25 cellular contexts compared by ENCODE assay signal in genomic region chr2:202822411-202822810, GRCh38. TPM values are rescaled to one million over a fixed set of nuclear protein-coding genes. Genes with fewer than 3 reads are reported as not detected.
DNase-seq lines count a peak whose midpoint lies in the region; ATAC-seq and TF ChIP-seq lines count a peak whose summit lies in the region.
"Had no signal": no experiment of that assay in that cellular context is flagged by ENCODE, and none has a peak within 500 bp of the region (broad histone marks: within the 10 kb centered on the region; RNA-seq: fewer than 3 reads in every experiment).

No MANE protein-coding gene starts in this region.

- POLR2A ChIA-PET in HEK293 (lab: Yijun Ruan, JAX): no interaction called here

- no peak overlapping the region for H3K27ac ChIP-seq in HEK293 (ENCODE audit: extremely low read depth, low read depth, low read length)
- H3K27ac ChIP-seq: brain microvascular endothelial cell, heart left ventricle, thoracic aorta, uterus, WERI-Rb-1 had no signal

- DNase-seq in NCI-H1105 treated with DMSO at 0.1 percent for 48 hours (lab: John Stamatoyannopoulos, UW) (peak; percentile 52), NCI-H1105 (lab: John Stamatoyannopoulos, UW) (no peak), NCI-H69 (lab: John Stamatoyannopoulos, UW) (peak; percentile 14), iris pigment epithelial cell (ENCODE audit: low read depth) (peak; percentile 7), mucosa of descending colon (no peak), NCI-H128 (lab: John Stamatoyannopoulos, UW; ENCODE audit: unreplicated experiment) (no peak)
- DNase-seq: 8988T; activated CD4-positive, alpha-beta T cell treated with anti-CD3 and anti-CD28 coated beads, Interleukin-2, amount 10 ng/mL, durations not matched to agents 7 days and 5 days; activated naive CD4-positive, alpha-beta T cell; activated T-cell treated with anti-CD3 and anti-CD28 coated beads, Interleukin-2, amount 50 U/mL, for 48 hours; amniotic stem cell; brain microvascular endothelial cell; CD4-positive, CD25-positive, alpha-beta regulatory T cell; heart left ventricle; NCI-H187; SIG-M5; SW 1271; T-helper 9 cell; uterus; WERI-Rb-1 had no signal

- no peaks in the 10 kb centered on the region for H3K9me3 ChIP-seq in HEK293 (ENCODE audit: control insufficient read depth, insufficient read depth, low read depth, low read length)
- H3K9me3 ChIP-seq in mucosa of descending colon: no peaks in the 10 kb centered on the region
- H3K9me3 ChIP-seq: heart left ventricle, thoracic aorta, uterus had no signal

- TF ChIP-seq CTCF in HEK293 (tag by site-specific recombination; IDR thresholded peaks at IDR 0.05): no peak
- TF ChIP-seq CTCF in mucosa of descending colon (IDR thresholded peaks at IDR 0.05): no peak

- ATAC-seq in mucosa of descending colon (no peak), GM21360 (IDR thresholded peaks at IDR 0.05; ENCODE audit: unreplicated experiment) (no peak)
- ATAC-seq: heart left ventricle; natural killer cell treated with Interleukin-12 subunit alpha and Interleukin-12 subunit beta and Interleukin-15 and Interleukin-18, amount 100 ng/mL, for 72 hours; Panc1 had no signal

- intact Hi-C loops in mucosa of descending colon (cut with DNase I, micrococcal nuclease): no loop called here

- H3K4me1 ChIP-seq in HEK293 (ENCODE audit: control insufficient read depth, insufficient read depth, low read length) (peaks cover 7% of the 10 kb centered on the region), mucosa of descending colon (ENCODE audit: low read depth) (no peaks in the 10 kb centered on the region)
- H3K4me1 ChIP-seq: heart left ventricle, uterus had no signal

- H3K4me3 ChIP-seq in HEK293 (ENCODE audit: low read depth, low read length) (no peak overlapping the region), mucosa of descending colon (no peak overlapping the region)
- H3K4me3 ChIP-seq: heart left ventricle, thoracic aorta, uterus had no signal

- H3K36me3 ChIP-seq in HEK293 (ENCODE audit: control insufficient read depth in 2 of 2, insufficient read depth in 1 of 2, low read length in 2 of 2) (no peaks in the 10 kb centered on the region), mucosa of descending colon (ENCODE audit: low read depth) (no peaks in the 10 kb centered on the region)
- H3K36me3 ChIP-seq: brain microvascular endothelial cell, thoracic aorta, uterus, WERI-Rb-1 had no signal

- CTCF ChIA-PET in HEK293 (lab: Yijun Ruan, JAX): interaction anchor here (0.5 to 1.0 kb wide), 3 partner anchors 25 to 133 kb away, joined by 3 read pairs; no protein-coding TSS in a partner anchor

TF ChIP-seq in HEK293, 187 proteins besides CTCF, POLR2A, EP300 and RAD21 (continues in another document):
- TF ChIP-seq SP7 (tag by site-specific recombination; IDR thresholded peaks at IDR 0.05) (peak; percentile 97), ZNF654 (tag by site-specific recombination; IDR thresholded peaks at IDR 0.05; ENCODE audit: low read depth) (no peak), ZNF292 (tag by site-specific recombination; IDR thresholded peaks at IDR 0.05; ENCODE audit: borderline replicate concordance, low read depth) (no peak), ZNF449 (tag by site-specific recombination; IDR thresholded peaks at IDR 0.05) (peak; percentile 32; the same call in 1 of the 2 replicates), ZNF529 (tag by site-specific recombination; IDR thresholded peaks at IDR 0.05; ENCODE audit: insufficient replicate concordance) (no peak), SCRT1 (tag by site-specific recombination; IDR thresholded peaks at IDR 0.05; ENCODE audit: borderline replicate concordance) (peak; percentile 61; the same call in 1 of the 2 replicates), GLIS1 (tag by site-specific recombination; IDR thresholded peaks at IDR 0.05) (peak; percentile 79), ZNF366 (tag by site-specific recombination; conservative IDR thresholded peaks at IDR 0.05) (peak; percentile 76), ZBTB8A (tag by site-specific recombination; IDR thresholded peaks at IDR 0.05) (no peak), ZNF843 (tag by site-specific recombination; IDR thresholded peaks at IDR 0.05) (peak; percentile 92), ZNF629 (tag by site-specific recombination; IDR thresholded peaks at IDR 0.05) (peak; percentile 62), ZNF692 (tag by site-specific recombination; IDR thresholded peaks at IDR 0.05) (peak; percentile 25; the same call in 1 of the 2 replicates), PATZ1 (tag by site-specific recombination; IDR thresholded peaks at IDR 0.05) (peak; percentile 50; the same call in 1 of the 2 replicates), KLF1 (tag by site-specific recombination; IDR thresholded peaks at IDR 0.05) (0 out of 2 replicates have a peak, but pooled peaks have one; percentile 28), ZFP69B (tag by site-specific recombination; IDR thresholded peaks at IDR 0.05) (peak; percentile 54; the same call in 1 of the 2 replicates), ZNF175 (tag by site-specific recombination; IDR thresholded peaks at IDR 0.05) (no peak), ZNF394 (tag by site-specific recombination; IDR thresholded peaks at IDR 0.05; ENCODE audit: borderline replicate concordance) (0 out of 2 replicates have a peak, but pooled peaks have one; percentile 20)
- TF ChIP-seq, protein P1, sequence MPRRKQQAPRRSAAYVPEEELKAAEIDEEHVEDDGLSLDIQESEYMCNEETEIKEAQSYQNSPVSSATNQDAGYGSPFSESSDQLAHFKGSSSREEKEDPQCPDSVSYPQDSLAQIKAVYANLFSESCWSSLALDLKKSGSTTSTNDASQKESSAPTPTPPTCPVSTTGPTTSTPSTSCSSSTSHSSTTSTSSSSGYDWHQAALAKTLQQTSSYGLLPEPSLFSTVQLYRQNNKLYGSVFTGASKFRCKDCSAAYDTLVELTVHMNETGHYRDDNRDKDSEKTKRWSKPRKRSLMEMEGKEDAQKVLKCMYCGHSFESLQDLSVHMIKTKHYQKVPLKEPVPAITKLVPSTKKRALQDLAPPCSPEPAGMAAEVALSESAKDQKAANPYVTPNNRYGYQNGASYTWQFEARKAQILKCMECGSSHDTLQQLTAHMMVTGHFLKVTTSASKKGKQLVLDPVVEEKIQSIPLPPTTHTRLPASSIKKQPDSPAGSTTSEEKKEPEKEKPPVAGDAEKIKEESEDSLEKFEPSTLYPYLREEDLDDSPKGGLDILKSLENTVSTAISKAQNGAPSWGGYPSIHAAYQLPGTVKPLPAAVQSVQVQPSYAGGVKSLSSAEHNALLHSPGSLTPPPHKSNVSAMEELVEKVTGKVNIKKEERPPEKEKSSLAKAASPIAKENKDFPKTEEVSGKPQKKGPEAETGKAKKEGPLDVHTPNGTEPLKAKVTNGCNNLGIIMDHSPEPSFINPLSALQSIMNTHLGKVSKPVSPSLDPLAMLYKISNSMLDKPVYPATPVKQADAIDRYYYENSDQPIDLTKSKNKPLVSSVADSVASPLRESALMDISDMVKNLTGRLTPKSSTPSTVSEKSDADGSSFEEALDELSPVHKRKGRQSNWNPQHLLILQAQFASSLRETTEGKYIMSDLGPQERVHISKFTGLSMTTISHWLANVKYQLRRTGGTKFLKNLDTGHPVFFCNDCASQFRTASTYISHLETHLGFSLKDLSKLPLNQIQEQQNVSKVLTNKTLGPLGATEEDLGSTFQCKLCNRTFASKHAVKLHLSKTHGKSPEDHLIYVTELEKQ (tag by site-specific recombination; IDR thresholded peaks at IDR 0.05; ENCODE audit: borderline replicate concordance): peak; percentile 72

RNA-seq across cellular contexts. Expression of gene ICA1L, which starts 49.2 kb away (rescaled TPM):
- total RNA-seq in mucosa of descending colon: 10 to 100 TPM in 1 of 3 donors, 1 to 10 TPM in 2; 1.6 to 12.7 (median 2.6) TPM

Comparison
In these comparisons a context has a peak if more than half of its experiments do, and no peak if none do; other contexts are left out.
1. DNase-seq: peak in NCI-H1105 treated with DMSO at 0.1 percent for 48 hours (single experiment), NCI-H69 (single experiment) and iris pigment epithelial cell (single experiment); none in NCI-H1105 (single experiment), mucosa of descending colon (0 of 3) and NCI-H128 (single experiment).